1 cellular context compared by ENCODE assay signal in genomic region chr1:211723273-211723672, GRCh38.
A peak's percentile ranks its signal among the peaks of the same experiment; 100 is the strongest.
TF ChIP-seq lines count a peak whose summit lies in the region.

No MANE protein-coding gene starts in this region.

TF ChIP-seq in HepG2, 621 proteins besides CTCF, POLR2A, EP300 and RAD21 (continued from another document and continues in another):
- TF ChIP-seq ZBTB40 (IDR thresholded peaks at IDR 0.05) (no peak), ZBTB40 (CRISPR knock-in tag; IDR thresholded peaks at IDR 0.05) (peak; percentile 75), NFKBIZ (CRISPR knock-in tag; IDR thresholded peaks at IDR 0.05) (no peak), ZNF530 (CRISPR knock-in tag; IDR thresholded peaks at IDR 0.05; ENCODE audit: low read depth) (no peak), ZNF235 (CRISPR knock-in tag; IDR thresholded peaks at IDR 0.05; ENCODE audit: borderline replicate concordance) (no peak), GZF1 (CRISPR knock-in tag; IDR thresholded peaks at IDR 0.05) (no peak), HMGXB4 (CRISPR knock-in tag; IDR thresholded peaks at IDR 0.05; ENCODE audit: borderline replicate concordance in 1 of 2, low read depth in 1 of 2) (no peak), RELA (CRISPR knock-in tag; IDR thresholded peaks at IDR 0.05) (no peak), HOXA5 (CRISPR knock-in tag; IDR thresholded peaks at IDR 0.05) (no peak), KAT8 (CRISPR knock-in tag; IDR thresholded peaks at IDR 0.05) (no peak; the same call in 1 of the 2 replicates), HINFP (CRISPR knock-in tag; IDR thresholded peaks at IDR 0.05; ENCODE audit: low read depth) (no peak), SNAPC5 (CRISPR knock-in tag; IDR thresholded peaks at IDR 0.05; ENCODE audit: borderline replicate concordance) (no peak), BCL6 (CRISPR knock-in tag; IDR thresholded peaks at IDR 0.05) (no peak), NCOA5 (CRISPR knock-in tag; IDR thresholded peaks at IDR 0.05) (no peak), GFI1 (CRISPR knock-in tag; IDR thresholded peaks at IDR 0.05; ENCODE audit: borderline replicate concordance) (no peak), ZNF709 (CRISPR knock-in tag; IDR thresholded peaks at IDR 0.05) (no peak), TARDBP (CRISPR knock-in tag; IDR thresholded peaks at IDR 0.05) (no peak), ZNF354B (CRISPR knock-in tag; IDR thresholded peaks at IDR 0.05) (no peak), SRSF9 (IDR thresholded peaks at IDR 0.05; ENCODE audit: borderline replicate concordance, insufficient read depth, low read depth, low read length, poor library complexity, severe bottlenecking) (no peak), FOXP1 (IDR thresholded peaks at IDR 0.05) (no peak), FOXP1 (CRISPR knock-in tag; IDR thresholded peaks at IDR 0.05) (no peak), DNMT3B (CRISPR knock-in tag; conservative IDR thresholded peaks at IDR 0.05) (no peak), NAIF1 (CRISPR knock-in tag; IDR thresholded peaks at IDR 0.05; ENCODE audit: borderline replicate concordance) (no peak), HMGA1 (CRISPR knock-in tag; conservative IDR thresholded peaks at IDR 0.05) (no peak), JUN (CRISPR knock-in tag; IDR thresholded peaks at IDR 0.05) (peak; percentile 18; the same call in 1 of the 2 replicates), DDIT3 (CRISPR knock-in tag; IDR thresholded peaks at IDR 0.05) (no peak), KDM1A (CRISPR knock-in tag; IDR thresholded peaks at IDR 0.05) (no peak), ZNF33A (CRISPR knock-in tag; IDR thresholded peaks at IDR 0.05; ENCODE audit: borderline replicate concordance) (no peak), ZNF333 (CRISPR knock-in tag; IDR thresholded peaks at IDR 0.05; ENCODE audit: borderline replicate concordance) (no peak), REST (IDR thresholded peaks at IDR 0.05; ENCODE audit: borderline replicate concordance in 1 of 2, low read depth in 1 of 2, low read length in 2 of 2) (no peak), GATA4 (IDR thresholded peaks at IDR 0.05; ENCODE audit: borderline replicate concordance, low read depth) (no peak), ZNF30 (CRISPR knock-in tag; IDR thresholded peaks at IDR 0.05) (no peak), CREM (IDR thresholded peaks at IDR 0.05) (0 out of 2 replicates have a peak, but pooled peaks have one; percentile 14), CREM (CRISPR knock-in tag; IDR thresholded peaks at IDR 0.05) (no peak), ZFP1 (CRISPR knock-in tag; IDR thresholded peaks at IDR 0.05) (no peak), MEIS2 (CRISPR knock-in tag; IDR thresholded peaks at IDR 0.05) (no peak), CEBPB (IDR thresholded peaks at IDR 0.05; ENCODE audit: borderline replicate concordance, low read depth, low read length) (peak; percentile 53; the same call in 1 of the 2 replicates), ZMYM3 (CRISPR knock-in tag; IDR thresholded peaks at IDR 0.05) (peak; percentile 9; the same call in 1 of the 2 replicates), NKX3-1 (CRISPR knock-in tag; IDR thresholded peaks at IDR 0.05) (no peak), ZZZ3 (CRISPR knock-in tag; IDR thresholded peaks at IDR 0.05; ENCODE audit: borderline replicate concordance) (no peak), ZNF567 (CRISPR knock-in tag; IDR thresholded peaks at IDR 0.05; ENCODE audit: borderline replicate concordance) (no peak), CERS6 (CRISPR knock-in tag; IDR thresholded peaks at IDR 0.05) (no peak), RCOR2 (CRISPR knock-in tag; IDR thresholded peaks at IDR 0.05) (no peak)
